ENCODE assay signal across 1 cellular context in the genomic region with DNA sequence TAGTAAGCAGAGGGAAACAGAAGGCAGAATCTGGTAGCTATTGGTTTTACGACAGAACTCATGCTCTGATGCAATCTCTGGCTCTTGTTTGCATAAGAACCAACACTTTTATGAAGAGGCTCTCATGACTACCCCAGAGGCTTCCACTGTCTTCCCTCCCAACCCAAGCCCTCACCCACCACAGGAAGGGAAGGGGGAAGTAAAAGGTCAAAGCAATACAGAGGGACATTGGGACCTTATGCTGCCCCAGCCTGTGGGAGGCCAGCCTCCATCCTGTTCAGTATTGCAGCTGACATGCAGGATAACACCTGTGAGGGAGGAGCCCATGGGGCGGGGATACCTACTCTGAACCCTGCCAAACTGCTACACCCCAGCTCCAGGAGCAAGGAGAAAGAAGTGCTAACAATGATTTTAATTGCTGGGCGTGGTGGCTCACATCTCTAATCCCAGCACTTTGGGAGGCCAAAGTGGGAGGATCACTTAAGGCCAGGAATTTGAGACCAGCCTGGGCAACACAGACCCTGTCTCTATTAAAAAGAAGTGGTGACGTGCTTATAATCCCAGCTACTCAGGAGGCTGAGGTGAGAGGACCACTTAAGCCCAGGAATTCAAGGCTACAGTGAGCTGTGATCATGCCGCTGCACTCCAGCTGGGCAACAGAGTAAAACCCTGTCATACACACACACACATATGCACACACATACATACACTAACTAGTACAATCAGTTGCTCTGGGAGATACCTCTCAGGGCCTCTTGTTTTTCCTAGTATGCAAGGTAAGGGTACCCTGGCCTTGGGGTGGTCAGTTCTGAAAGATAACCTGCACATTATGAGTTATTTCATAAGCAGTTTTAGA.
A peak's percentile ranks its signal among the peaks of the same experiment; 100 is the strongest.
TF ChIP-seq lines count a peak whose summit lies in the region.

No MANE protein-coding gene starts in this region.

TF ChIP-seq in HepG2, 621 proteins besides CTCF, POLR2A, EP300 and RAD21 (continued from another document and continues in another):
- TF ChIP-seq, protein P1, sequence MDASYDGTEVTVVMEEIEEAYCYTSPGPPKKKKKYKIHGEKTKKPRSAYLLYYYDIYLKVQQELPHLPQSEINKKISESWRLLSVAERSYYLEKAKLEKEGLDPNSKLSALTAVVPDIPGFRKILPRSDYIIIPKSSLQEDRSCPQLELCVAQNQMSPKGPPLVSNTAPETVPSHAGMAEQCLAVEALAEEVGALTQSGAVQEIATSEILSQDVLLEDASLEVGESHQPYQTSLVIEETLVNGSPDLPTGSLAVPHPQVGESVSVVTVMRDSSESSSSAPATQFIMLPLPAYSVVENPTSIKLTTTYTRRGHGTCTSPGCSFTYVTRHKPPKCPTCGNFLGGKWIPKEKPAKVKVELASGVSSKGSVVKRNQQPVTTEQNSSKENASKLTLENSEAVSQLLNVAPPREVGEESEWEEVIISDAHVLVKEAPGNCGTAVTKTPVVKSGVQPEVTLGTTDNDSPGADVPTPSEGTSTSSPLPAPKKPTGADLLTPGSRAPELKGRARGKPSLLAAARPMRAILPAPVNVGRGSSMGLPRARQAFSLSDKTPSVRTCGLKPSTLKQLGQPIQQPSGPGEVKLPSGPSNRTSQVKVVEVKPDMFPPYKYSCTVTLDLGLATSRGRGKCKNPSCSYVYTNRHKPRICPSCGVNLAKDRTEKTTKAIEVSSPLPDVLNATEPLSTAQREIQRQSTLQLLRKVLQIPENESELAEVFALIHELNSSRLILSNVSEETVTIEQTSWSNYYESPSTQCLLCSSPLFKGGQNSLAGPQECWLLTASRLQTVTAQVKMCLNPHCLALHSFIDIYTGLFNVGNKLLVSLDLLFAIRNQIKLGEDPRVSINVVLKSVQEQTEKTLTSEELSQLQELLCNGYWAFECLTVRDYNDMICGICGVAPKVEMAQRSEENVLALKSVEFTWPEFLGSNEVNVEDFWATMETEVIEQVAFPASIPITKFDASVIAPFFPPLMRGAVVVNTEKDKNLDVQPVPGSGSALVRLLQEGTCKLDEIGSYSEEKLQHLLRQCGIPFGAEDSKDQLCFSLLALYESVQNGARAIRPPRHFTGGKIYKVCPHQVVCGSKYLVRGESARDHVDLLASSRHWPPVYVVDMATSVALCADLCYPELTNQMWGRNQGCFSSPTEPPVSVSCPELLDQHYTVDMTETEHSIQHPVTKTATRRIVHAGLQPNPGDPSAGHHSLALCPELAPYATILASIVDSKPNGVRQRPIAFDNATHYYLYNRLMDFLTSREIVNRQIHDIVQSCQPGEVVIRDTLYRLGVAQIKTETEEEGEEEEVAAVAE (CRISPR knock-in tag; IDR thresholded peaks at IDR 0.05; ENCODE audit: borderline replicate concordance) = no peak
- TF ChIP-seq CC2D1A (CRISPR knock-in tag; IDR thresholded peaks at IDR 0.05) (no peak), HIVEP1 (CRISPR knock-in tag; IDR thresholded peaks at IDR 0.05) (peak; percentile 58; the same call in 1 of the 2 replicates), NR2F1 (CRISPR knock-in tag; IDR thresholded peaks at IDR 0.05) (0 out of 4 replicates have a peak, but pooled peaks of 1 of the 2 experiments have one; percentile 20), CENPX (CRISPR knock-in tag; IDR thresholded peaks at IDR 0.05) (no peak), ZNF780A (CRISPR knock-in tag; IDR thresholded peaks at IDR 0.05) (no peak), GZF1 (CRISPR knock-in tag; IDR thresholded peaks at IDR 0.05) (no peak), NCOA2 (CRISPR knock-in tag; IDR thresholded peaks at IDR 0.05) (no peak), SMYD3 (CRISPR knock-in tag; IDR thresholded peaks at IDR 0.05) (no peak), SMAD1 (CRISPR knock-in tag; IDR thresholded peaks at IDR 0.05; ENCODE audit: borderline replicate concordance, low read depth) (no peak), IRF2 (CRISPR knock-in tag; IDR thresholded peaks at IDR 0.05) (no peak), SOX13 (IDR thresholded peaks at IDR 0.05) (no peak), SOX13 (CRISPR knock-in tag; conservative IDR thresholded peaks at IDR 0.05 in 1 of 2, IDR thresholded peaks at IDR 0.05 in 1 of 2) (peak in 1 of 2 experiments; percentile 38; a peak in 1 of 4 replicates), ZNF619 (CRISPR knock-in tag; IDR thresholded peaks at IDR 0.05) (0 out of 2 replicates have a peak, but pooled peaks have one; percentile 42), SNAPC2 (CRISPR knock-in tag; IDR thresholded peaks at IDR 0.05) (no peak), KMT2B (CRISPR knock-in tag; IDR thresholded peaks at IDR 0.05) (0 out of 2 replicates have a peak, but pooled peaks have one; percentile 34), ZNF12 (CRISPR knock-in tag; IDR thresholded peaks at IDR 0.05) (peak; percentile 78; the same call in 1 of the 2 replicates), NFATC3 (CRISPR knock-in tag; IDR thresholded peaks at IDR 0.05) (no peak), STAT5B (CRISPR knock-in tag; IDR thresholded peaks at IDR 0.05) (no peak), ZNF615 (CRISPR knock-in tag; IDR thresholded peaks at IDR 0.05; ENCODE audit: borderline replicate concordance) (no peak), NFRKB (IDR thresholded peaks at IDR 0.05) (no peak), ZMYM4 (CRISPR knock-in tag; IDR thresholded peaks at IDR 0.05) (no peak), ZNF367 (CRISPR knock-in tag; IDR thresholded peaks at IDR 0.05; ENCODE audit: borderline replicate concordance) (no peak), ZNF446 (CRISPR knock-in tag; IDR thresholded peaks at IDR 0.05) (no peak), ZNF792 (CRISPR knock-in tag; IDR thresholded peaks at IDR 0.05) (no peak), KAT8 (CRISPR knock-in tag; IDR thresholded peaks at IDR 0.05) (peak; percentile 45; the same call in 1 of the 2 replicates), ARID2 (CRISPR knock-in tag; IDR thresholded peaks at IDR 0.05; ENCODE audit: borderline replicate concordance) (no peak), ZNF20 (CRISPR knock-in tag; IDR thresholded peaks at IDR 0.05) (no peak), SSRP1 (CRISPR knock-in tag; IDR thresholded peaks at IDR 0.05) (no peak), JUN (CRISPR knock-in tag; IDR thresholded peaks at IDR 0.05) (no peak), ZNF569 (CRISPR knock-in tag; IDR thresholded peaks at IDR 0.05; ENCODE audit: borderline replicate concordance) (no peak)
- TF ChIP-seq, protein P2, sequence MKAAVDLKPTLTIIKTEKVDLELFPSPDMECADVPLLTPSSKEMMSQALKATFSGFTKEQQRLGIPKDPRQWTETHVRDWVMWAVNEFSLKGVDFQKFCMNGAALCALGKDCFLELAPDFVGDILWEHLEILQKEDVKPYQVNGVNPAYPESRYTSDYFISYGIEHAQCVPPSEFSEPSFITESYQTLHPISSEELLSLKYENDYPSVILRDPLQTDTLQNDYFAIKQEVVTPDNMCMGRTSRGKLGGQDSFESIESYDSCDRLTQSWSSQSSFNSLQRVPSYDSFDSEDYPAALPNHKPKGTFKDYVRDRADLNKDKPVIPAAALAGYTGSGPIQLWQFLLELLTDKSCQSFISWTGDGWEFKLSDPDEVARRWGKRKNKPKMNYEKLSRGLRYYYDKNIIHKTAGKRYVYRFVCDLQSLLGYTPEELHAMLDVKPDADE (CRISPR knock-in tag; IDR thresholded peaks at IDR 0.05) = no peak
- TF ChIP-seq, protein P3, sequence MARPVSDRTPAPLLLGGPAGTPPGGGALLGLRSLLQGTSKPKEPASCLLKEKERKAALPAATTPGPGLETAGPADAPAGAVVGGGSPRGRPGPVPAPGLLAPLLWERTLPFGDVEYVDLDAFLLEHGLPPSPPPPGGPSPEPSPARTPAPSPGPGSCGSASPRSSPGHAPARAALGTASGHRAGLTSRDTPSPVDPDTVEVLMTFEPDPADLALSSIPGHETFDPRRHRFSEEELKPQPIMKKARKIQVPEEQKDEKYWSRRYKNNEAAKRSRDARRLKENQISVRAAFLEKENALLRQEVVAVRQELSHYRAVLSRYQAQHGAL (CRISPR knock-in tag; IDR thresholded peaks at IDR 0.05; ENCODE audit: not compliant biosample characterization) = no peak
- TF ChIP-seq, protein P4, sequence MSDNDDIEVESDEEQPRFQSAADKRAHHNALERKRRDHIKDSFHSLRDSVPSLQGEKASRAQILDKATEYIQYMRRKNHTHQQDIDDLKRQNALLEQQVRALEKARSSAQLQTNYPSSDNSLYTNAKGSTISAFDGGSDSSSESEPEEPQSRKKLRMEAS (IDR thresholded peaks at IDR 0.05) = peak; percentile 16; the same call in 1 of the 2 replicates
- TF ChIP-seq, protein P5, sequence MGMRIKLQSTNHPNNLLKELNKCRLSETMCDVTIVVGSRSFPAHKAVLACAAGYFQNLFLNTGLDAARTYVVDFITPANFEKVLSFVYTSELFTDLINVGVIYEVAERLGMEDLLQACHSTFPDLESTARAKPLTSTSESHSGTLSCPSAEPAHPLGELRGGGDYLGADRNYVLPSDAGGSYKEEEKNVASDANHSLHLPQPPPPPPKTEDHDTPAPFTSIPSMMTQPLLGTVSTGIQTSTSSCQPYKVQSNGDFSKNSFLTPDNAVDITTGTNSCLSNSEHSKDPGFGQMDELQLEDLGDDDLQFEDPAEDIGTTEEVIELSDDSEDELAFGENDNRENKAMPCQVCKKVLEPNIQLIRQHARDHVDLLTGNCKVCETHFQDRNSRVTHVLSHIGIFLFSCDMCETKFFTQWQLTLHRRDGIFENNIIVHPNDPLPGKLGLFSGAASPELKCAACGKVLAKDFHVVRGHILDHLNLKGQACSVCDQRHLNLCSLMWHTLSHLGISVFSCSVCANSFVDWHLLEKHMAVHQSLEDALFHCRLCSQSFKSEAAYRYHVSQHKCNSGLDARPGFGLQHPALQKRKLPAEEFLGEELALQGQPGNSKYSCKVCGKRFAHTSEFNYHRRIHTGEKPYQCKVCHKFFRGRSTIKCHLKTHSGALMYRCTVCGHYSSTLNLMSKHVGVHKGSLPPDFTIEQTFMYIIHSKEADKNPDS (CRISPR knock-in tag; IDR thresholded peaks at IDR 0.05) = no peak
- TF ChIP-seq, protein P6, sequence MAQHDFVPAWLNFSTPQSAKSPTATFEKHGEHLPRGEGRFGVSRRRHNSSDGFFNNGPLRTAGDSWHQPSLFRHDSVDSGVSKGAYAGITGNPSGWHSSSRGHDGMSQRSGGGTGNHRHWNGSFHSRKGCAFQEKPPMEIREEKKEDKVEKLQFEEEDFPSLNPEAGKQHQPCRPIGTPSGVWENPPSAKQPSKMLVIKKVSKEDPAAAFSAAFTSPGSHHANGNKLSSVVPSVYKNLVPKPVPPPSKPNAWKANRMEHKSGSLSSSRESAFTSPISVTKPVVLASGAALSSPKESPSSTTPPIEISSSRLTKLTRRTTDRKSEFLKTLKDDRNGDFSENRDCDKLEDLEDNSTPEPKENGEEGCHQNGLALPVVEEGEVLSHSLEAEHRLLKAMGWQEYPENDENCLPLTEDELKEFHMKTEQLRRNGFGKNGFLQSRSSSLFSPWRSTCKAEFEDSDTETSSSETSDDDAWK (CRISPR knock-in tag; IDR thresholded peaks at IDR 0.05) = no peak
- TF ChIP-seq, protein P7, sequence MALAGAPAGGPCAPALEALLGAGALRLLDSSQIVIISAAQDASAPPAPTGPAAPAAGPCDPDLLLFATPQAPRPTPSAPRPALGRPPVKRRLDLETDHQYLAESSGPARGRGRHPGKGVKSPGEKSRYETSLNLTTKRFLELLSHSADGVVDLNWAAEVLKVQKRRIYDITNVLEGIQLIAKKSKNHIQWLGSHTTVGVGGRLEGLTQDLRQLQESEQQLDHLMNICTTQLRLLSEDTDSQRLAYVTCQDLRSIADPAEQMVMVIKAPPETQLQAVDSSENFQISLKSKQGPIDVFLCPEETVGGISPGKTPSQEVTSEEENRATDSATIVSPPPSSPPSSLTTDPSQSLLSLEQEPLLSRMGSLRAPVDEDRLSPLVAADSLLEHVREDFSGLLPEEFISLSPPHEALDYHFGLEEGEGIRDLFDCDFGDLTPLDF (CRISPR knock-in tag; IDR thresholded peaks at IDR 0.05) = no peak
- TF ChIP-seq, protein P8, sequence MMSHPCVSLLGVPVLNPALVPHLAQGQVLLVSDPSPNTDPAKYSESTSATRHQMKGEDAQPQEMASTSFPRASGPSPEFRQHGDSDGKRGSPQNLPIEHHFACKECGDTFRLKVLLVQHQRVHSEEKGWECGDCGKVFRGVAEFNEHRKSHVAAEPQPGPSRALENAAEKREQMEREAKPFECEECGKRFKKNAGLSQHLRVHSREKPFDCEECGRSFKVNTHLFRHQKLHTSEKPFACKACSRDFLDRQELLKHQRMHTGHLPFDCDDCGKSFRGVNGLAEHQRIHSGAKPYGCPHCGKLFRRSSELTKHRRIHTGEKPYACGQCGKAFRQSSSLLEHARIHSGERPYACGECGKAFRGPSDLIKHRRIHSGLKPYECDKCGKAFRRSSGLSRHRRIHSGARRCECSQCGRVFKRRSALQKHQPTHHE (CRISPR knock-in tag; IDR thresholded peaks at IDR 0.05; ENCODE audit: borderline replicate concordance) = no peak
- TF ChIP-seq, protein P9, sequence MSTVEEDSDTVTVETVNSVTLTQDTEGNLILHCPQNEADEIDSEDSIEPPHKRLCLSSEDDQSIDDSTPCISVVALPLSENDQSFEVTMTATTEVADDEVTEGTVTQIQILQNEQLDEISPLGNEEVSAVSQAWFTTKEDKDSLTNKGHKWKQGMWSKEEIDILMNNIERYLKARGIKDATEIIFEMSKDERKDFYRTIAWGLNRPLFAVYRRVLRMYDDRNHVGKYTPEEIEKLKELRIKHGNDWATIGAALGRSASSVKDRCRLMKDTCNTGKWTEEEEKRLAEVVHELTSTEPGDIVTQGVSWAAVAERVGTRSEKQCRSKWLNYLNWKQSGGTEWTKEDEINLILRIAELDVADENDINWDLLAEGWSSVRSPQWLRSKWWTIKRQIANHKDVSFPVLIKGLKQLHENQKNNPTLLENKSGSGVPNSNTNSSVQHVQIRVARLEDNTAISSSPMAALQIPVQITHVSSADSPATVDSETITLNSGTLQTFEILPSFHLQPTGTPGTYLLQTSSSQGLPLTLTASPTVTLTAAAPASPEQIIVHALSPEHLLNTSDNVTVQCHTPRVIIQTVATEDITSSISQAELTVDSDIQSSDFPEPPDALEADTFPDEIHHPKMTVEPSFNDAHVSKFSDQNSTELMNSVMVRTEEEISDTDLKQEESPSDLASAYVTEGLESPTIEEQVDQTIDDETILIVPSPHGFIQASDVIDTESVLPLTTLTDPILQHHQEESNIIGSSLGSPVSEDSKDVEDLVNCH (CRISPR knock-in tag; IDR thresholded peaks at IDR 0.05) = no peak
- TF ChIP-seq, protein P10, sequence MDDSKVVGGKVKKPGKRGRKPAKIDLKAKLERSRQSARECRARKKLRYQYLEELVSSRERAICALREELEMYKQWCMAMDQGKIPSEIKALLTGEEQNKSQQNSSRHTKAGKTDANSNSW (CRISPR knock-in tag; IDR thresholded peaks at IDR 0.05; ENCODE audit: borderline replicate concordance) = no peak
- TF ChIP-seq, protein P11, sequence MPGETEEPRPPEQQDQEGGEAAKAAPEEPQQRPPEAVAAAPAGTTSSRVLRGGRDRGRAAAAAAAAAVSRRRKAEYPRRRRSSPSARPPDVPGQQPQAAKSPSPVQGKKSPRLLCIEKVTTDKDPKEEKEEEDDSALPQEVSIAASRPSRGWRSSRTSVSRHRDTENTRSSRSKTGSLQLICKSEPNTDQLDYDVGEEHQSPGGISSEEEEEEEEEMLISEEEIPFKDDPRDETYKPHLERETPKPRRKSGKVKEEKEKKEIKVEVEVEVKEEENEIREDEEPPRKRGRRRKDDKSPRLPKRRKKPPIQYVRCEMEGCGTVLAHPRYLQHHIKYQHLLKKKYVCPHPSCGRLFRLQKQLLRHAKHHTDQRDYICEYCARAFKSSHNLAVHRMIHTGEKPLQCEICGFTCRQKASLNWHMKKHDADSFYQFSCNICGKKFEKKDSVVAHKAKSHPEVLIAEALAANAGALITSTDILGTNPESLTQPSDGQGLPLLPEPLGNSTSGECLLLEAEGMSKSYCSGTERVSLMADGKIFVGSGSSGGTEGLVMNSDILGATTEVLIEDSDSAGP (CRISPR knock-in tag; IDR thresholded peaks at IDR 0.05; ENCODE audit: borderline replicate concordance) = 0 out of 2 replicates have a peak, but pooled peaks have one; percentile 13
- TF ChIP-seq, protein P12, sequence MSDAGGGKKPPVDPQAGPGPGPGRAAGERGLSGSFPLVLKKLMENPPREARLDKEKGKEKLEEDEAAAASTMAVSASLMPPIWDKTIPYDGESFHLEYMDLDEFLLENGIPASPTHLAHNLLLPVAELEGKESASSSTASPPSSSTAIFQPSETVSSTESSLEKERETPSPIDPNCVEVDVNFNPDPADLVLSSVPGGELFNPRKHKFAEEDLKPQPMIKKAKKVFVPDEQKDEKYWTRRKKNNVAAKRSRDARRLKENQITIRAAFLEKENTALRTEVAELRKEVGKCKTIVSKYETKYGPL (CRISPR knock-in tag; IDR thresholded peaks at IDR 0.05) = no peak
